In the genomic region with DNA sequence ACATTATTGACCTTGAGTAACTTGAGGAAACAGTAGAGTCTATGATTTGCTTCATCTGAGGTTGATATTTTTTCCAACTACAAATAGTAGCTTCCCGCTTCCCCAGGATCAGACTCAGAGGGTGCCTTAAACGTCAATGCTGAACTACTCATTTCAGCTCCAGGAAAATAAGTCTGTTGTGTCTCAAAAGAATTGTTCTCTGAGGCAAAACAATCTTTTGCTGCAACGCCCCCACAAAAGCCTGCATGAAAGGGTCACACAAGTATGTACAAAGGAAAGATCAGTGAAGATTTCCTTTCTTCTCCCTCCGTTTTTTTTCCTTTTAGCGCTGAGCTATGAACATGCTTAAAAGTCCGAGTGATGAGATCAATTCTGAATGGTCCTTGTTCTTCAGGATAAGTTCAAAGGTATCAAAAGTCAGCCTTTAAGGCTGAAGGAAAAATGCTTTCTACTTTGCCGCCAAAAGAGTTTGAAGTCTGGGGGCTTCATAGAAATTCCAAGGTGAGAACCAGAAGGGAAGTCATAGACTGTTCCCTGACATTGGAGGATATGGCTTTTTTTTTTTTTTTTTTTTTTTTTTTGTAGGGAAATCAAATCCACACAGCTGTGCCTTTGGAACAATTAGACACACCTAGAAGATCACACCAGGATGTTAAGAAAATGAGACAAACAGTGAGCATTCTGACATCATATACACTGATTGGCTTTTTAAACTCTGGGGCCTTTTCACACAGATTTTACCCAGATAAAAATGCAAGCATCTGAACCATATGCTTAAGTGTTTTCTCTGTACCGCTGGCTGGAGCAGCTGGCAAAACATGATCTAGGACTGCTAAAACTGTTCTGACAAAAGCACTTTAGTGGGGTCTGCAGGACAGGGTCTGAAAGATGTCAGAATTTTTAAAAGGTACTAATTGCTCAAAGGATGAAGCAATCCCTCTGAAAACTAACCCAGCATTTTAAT, we compare ENCODE assay signal across 20 cellular contexts.
DNase-seq lines count a peak whose midpoint lies in the region; ATAC-seq and TF ChIP-seq lines count a peak whose summit lies in the region.
"Had no signal": no experiment of that assay in that cellular context is flagged by ENCODE, and none has a peak within 500 bp of the region (broad histone marks: within the 10 kb centered on the region; RNA-seq: fewer than 3 reads in every experiment).

No MANE protein-coding gene starts in this region.

- peaks cover 2% of the 10 kb centered on the region for H3K9me3 Mint-ChIP-seq in glutamatergic neuron (ENCODE audit: unreplicated experiment)
- H3K9me3 Mint-ChIP-seq: activated naive CD4-positive, alpha-beta T cell treated with anti-CD3 and anti-CD28 coated beads, Interleukin-2, amount 50 U/mL, for 72 hours; H9; stimulated activated effector memory CD8-positive, alpha-beta T cell treated with anti-CD3 and anti-CD28 coated beads, Interleukin-12 subunit alpha, Interleukin-12 subunit beta, amount 100 ng/mL, for 72 hours had no signal

- TF ChIP-seq CTCF in glutamatergic neuron (IDR thresholded peaks at IDR 0.05; ENCODE audit: partially characterized antibody, unreplicated experiment): no peak

- peak; percentile 87 for DNase-seq in NCI-H2171 treated with DMSO at 0.1 percent for 48 hours (lab: John Stamatoyannopoulos, UW)
- peak; percentile 64 for DNase-seq in SK-N-DZ (ENCODE audit: low spot score)
- DNase-seq in glutamatergic neuron: no peak
- DNase-seq in sciatic nerve (ENCODE audit: low spot score): no peak
- no peak for DNase-seq in stimulated activated CD4-positive, alpha-beta T cell treated with anti-CD3 and anti-CD28 coated beads, Interleukin-4, amount 100 ng/mL, for 24 hours
- no peak for DNase-seq in NCI-H345 treated with DMSO at 0.1 percent for 48 hours (lab: John Stamatoyannopoulos, UW; ENCODE audit: unreplicated experiment)
- DNase-seq: activated CD4-positive, alpha-beta T cell treated with anti-CD3 and anti-CD28 coated beads for 4 hours; activated CD8-positive, alpha-beta memory T cell treated with anti-CD3 and anti-CD28 coated beads for 24 hours; H9; mesenchymal stem cell; MM.1S; NCI-H1417; NCI-H2081; NCI-H446 treated with DMSO at 0.1 percent for 48 hours; NK-92 treated with Interleukin-12 subunit alpha and Interleukin-12 subunit beta, amount 100 ng/mL, for 24 hours; stimulated activated CD4-positive, alpha-beta T cell treated with anti-CD3 and anti-CD28 coated beads, Interleukin-15, amount 100 ng/mL, for 24 hours; SW 1271 had no signal

- no peak overlapping the region for H3K4me3 Mint-ChIP-seq in glutamatergic neuron (ENCODE audit: unreplicated experiment)
- H3K4me3 Mint-ChIP-seq: H9; stimulated activated effector memory CD8-positive, alpha-beta T cell treated with anti-CD3 and anti-CD28 coated beads, Interleukin-12 subunit alpha, Interleukin-12 subunit beta, amount 100 ng/mL, for 72 hours had no signal

- ATAC-seq in sciatic nerve (peak; percentile 25), GM21515 (IDR thresholded peaks at IDR 0.05; ENCODE audit: unreplicated experiment) (no peak)
- ATAC-seq: activated naive CD4-positive, alpha-beta T cell treated with anti-CD3 and anti-CD28 coated beads, Interleukin-2, amount 50 U/mL, for 72 hours; stimulated activated effector memory CD8-positive, alpha-beta T cell treated with anti-CD3 and anti-CD28 coated beads, Interleukin-12 subunit alpha, Interleukin-12 subunit beta, amount 100 ng/mL, for 72 hours had no signal

- peaks cover 3% of the 10 kb centered on the region for H3K36me3 Mint-ChIP-seq in glutamatergic neuron (ENCODE audit: unreplicated experiment)
- H3K36me3 Mint-ChIP-seq: activated naive CD4-positive, alpha-beta T cell treated with anti-CD3 and anti-CD28 coated beads, Interleukin-2, amount 50 U/mL, for 72 hours; stimulated activated effector memory CD8-positive, alpha-beta T cell treated with anti-CD3 and anti-CD28 coated beads, Interleukin-12 subunit alpha, Interleukin-12 subunit beta, amount 100 ng/mL, for 72 hours had no signal

- peak overlapping the region; percentile 90 for H3K27ac Mint-ChIP-seq in glutamatergic neuron (ENCODE audit: unreplicated experiment)
- H3K27ac Mint-ChIP-seq: activated naive CD4-positive, alpha-beta T cell treated with anti-CD3 and anti-CD28 coated beads, Interleukin-2, amount 50 U/mL, for 72 hours; H9; stimulated activated effector memory CD8-positive, alpha-beta T cell treated with anti-CD3 and anti-CD28 coated beads, Interleukin-12 subunit alpha, Interleukin-12 subunit beta, amount 100 ng/mL, for 72 hours had no signal

- intact Hi-C loops in sciatic nerve (cut with DNase I): no loop called here

- peaks cover 6% of the 10 kb centered on the region for H3K27me3 Mint-ChIP-seq in glutamatergic neuron (ENCODE audit: unreplicated experiment)

- peaks cover 38% of the 10 kb centered on the region for H3K4me1 Mint-ChIP-seq in glutamatergic neuron (ENCODE audit: low read depth, unreplicated experiment)

Comparison
In these comparisons a context has a peak if more than half of its experiments do, and no peak if none do; other contexts are left out.
1. DNase-seq: peak in NCI-H2171 treated with DMSO at 0.1 percent for 48 hours (single experiment) and SK-N-DZ (single experiment); none in glutamatergic neuron (single experiment), sciatic nerve (single experiment), stimulated activated CD4-positive, alpha-beta T cell treated with anti-CD3 and anti-CD28 coated beads, Interleukin-4, amount 100 ng/mL, for 24 hours (single experiment) and NCI-H345 treated with DMSO at 0.1 percent for 48 hours (single experiment).